12 cellular contexts compared by ENCODE assay signal in genomic region chr2:220077488-220077887, GRCh38.
DNase-seq lines count a peak whose midpoint lies in the region; ATAC-seq, FAIRE-seq and TF ChIP-seq lines count a peak whose summit lies in the region.
"Had no signal": no experiment of that assay in that cellular context is flagged by ENCODE, and none has a peak within 500 bp of the region (broad histone marks: within the 10 kb centered on the region; RNA-seq: fewer than 3 reads in every experiment).

No MANE protein-coding gene starts in this region.

- H2BK5ac ChIP-seq in mesendoderm (ENCODE audit: low read length): no peak overlapping the region

- no peak overlapping the region for H3K4me3 Mint-ChIP-seq in chondrocyte (ENCODE audit: unreplicated experiment)

- H3K27me3 ChIP-seq in mesendoderm (ENCODE audit: insufficient read depth, low read length, poor library complexity): no peaks in the 10 kb centered on the region

- no peak overlapping the region for H2BK15ac ChIP-seq in mesendoderm (replicated peaks; ENCODE audit: low read depth)

- no peak overlapping the region for H3K9ac ChIP-seq in mesendoderm (ENCODE audit: low read length)

- H3K56ac ChIP-seq in mesendoderm (ENCODE audit: low read length): no peak overlapping the region

- no peak overlapping the region for H3K4me2 ChIP-seq in mesendoderm (ENCODE audit: low read length)

- no peak overlapping the region for H3K4me3 ChIP-seq in mesendoderm (ENCODE audit: low read length)
- H3K4me3 ChIP-seq: lung had no signal

- H4K8ac ChIP-seq in mesendoderm (ENCODE audit: low read depth, low read length): no peak overlapping the region

- peak; percentile 33 for TF ChIP-seq CTCF in chondrocyte (IDR thresholded peaks at IDR 0.05)

- ATAC-seq in GM19035 (IDR thresholded peaks at IDR 0.05; ENCODE audit: unreplicated experiment) (no peak), GM19328 (IDR thresholded peaks at IDR 0.05; ENCODE audit: unreplicated experiment) (no peak)
- ATAC-seq: Panc1 had no signal

- no CpG with 5 or more reads among the region's 6 CpGs for WGBS in mesendoderm (ENCODE audit: extremely low coverage, insufficient coverage, low lambda C conversion rate)

- no peaks in the 10 kb centered on the region for H3K27me3 Mint-ChIP-seq in chondrocyte (ENCODE audit: low read depth)

- H3K9me3 Mint-ChIP-seq in chondrocyte (ENCODE audit: low read depth): no peaks in the 10 kb centered on the region

- DNase-seq in LHCN-M2 (ENCODE audit: low read depth) (peak; percentile 2), chondrocyte (ENCODE audit: low spot score) (no peak), mesendoderm (peak; percentile 80), urothelium cell line (ENCODE audit: low spot score) (peak; percentile 14), hippocampal formation (lab: John Stamatoyannopoulos, UW) (no peak)
- DNase-seq: activated T-cell treated with anti-CD3 and anti-CD28 coated beads for 4 hours; central memory CD4-positive, alpha-beta T cell; glutamatergic neuron had no signal

- peak overlapping the region; percentile 36 for H3K27ac ChIP-seq in mesendoderm (ENCODE audit: low read depth, low read length)

- H3K23ac ChIP-seq in mesendoderm (ENCODE audit: low read length): no peak overlapping the region

- peaks cover 48% of the 10 kb centered on the region for H3K4me1 Mint-ChIP-seq in chondrocyte (ENCODE audit: low read depth)

- H3K18ac ChIP-seq in mesendoderm (ENCODE audit: low read length): no peak overlapping the region

- H3K27ac Mint-ChIP-seq in chondrocyte (ENCODE audit: unreplicated experiment): peak overlapping the region; percentile 88

- FAIRE-seq in urothelium cell line (lab: Jason Lieb, UNC): no peak

- no peak overlapping the region for H2AK5ac ChIP-seq in mesendoderm (ENCODE audit: low read length)

- H3K79me1 ChIP-seq in mesendoderm (ENCODE audit: low read length): no peaks in the 10 kb centered on the region

- H3K36me3 ChIP-seq in mesendoderm (ENCODE audit: control insufficient read depth, insufficient read depth, low read length): no peaks in the 10 kb centered on the region

- peaks cover 17% of the 10 kb centered on the region for H3K4me1 ChIP-seq in mesendoderm (ENCODE audit: control insufficient read depth, low read depth, low read length)

- H3K79me2 ChIP-seq in mesendoderm (ENCODE audit: control insufficient read depth, insufficient read depth, low read length): no peaks in the 10 kb centered on the region

- no peaks in the 10 kb centered on the region for H3K36me3 Mint-ChIP-seq in chondrocyte (ENCODE audit: low read depth)

- H2BK120ac ChIP-seq in mesendoderm (ENCODE audit: low read depth, low read length): no peak overlapping the region

- no peak overlapping the region for H4K5ac ChIP-seq in mesendoderm (ENCODE audit: low read length)

- no peak overlapping the region for H3K4ac ChIP-seq in mesendoderm (ENCODE audit: low read depth, low read length)

Comparison
In these comparisons a context has a peak if more than half of its experiments do, and no peak if none do; other contexts are left out.
1. DNase-seq: peak in LHCN-M2 (single experiment), mesendoderm (single experiment) and urothelium cell line (single experiment); none in chondrocyte (single experiment) and hippocampal formation (0 of 2).